In the genomic region with DNA sequence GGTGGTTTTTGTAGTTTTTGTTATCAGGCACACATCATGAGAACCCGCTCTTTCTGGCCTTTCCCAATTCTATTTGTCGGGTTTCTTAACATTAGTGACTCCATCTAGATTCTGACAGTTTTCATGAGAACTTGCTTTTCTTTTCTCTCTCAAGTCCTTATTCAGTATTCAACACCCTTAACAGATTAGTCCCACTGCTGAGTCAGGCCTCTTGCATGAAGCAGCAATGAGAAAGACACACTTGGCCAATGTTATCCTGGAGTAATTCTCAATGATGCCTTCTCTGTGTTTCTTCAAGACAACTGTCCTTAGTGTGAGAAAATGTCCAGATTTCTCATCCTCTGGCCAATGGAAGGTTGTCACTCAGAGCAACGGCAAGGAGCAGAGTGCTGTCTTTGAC, we compare ENCODE assay signal across 34 cellular contexts. TPM values are rescaled to one million over a fixed set of nuclear protein-coding genes. Genes with fewer than 3 reads are reported as not detected.
"Had no signal": no experiment of that assay in that cellular context is flagged by ENCODE, and none has a peak within 500 bp of the region (broad histone marks: within the 10 kb centered on the region; RNA-seq: fewer than 3 reads in every experiment).

No MANE protein-coding gene starts in this region.

- ATAC-seq: foreskin keratinocyte; gastroesophageal sphincter; heart left ventricle; lower lobe of right lung; naive thymus-derived CD8-positive, alpha-beta T cell; stimulated activated memory B cell treated with anti-CD40 and anti-IgM and Interleukin-4, amounts not matched to agents 10 μg/mL and 1 μg/mL and 100 μg/mL, for 72 hours; stimulated activated naive CD8-positive, alpha-beta T cell treated with anti-CD3 and anti-CD28 coated beads, Interleukin-15, Interleukin-2, amounts not matched to agents 100 U/mL and 50 U/mL, for 24 hours; upper lobe of right lung had no signal

- H3K4me1 ChIP-seq: foreskin keratinocyte, sigmoid colon, spleen, upper lobe of right lung, uterus had no signal

- H3K36me3 ChIP-seq: ovary, sigmoid colon, spleen, tibial nerve, uterus had no signal

- DNase-seq: dermis blood vessel endothelial cell; effector memory CD4-positive, alpha-beta T cell; erythroblast; esophagus squamous epithelium; foreskin keratinocyte; heart left ventricle; hippocampal formation; immature natural killer cell; islet precursor cell; kidney glomerular epithelial cell; left colon; left ventricle myocardium inferior; lower lobe of right lung; naive thymus-derived CD8-positive, alpha-beta T cell; occipital lobe; ovary; posterior cingulate gyrus; retina; sigmoid colon; spleen; stimulated activated CD4-positive, alpha-beta T cell treated with anti-CD3 and anti-CD28 coated beads, Interleukin-4, amount 100 ng/mL, for 4 hours; stimulated activated naive CD8-positive, alpha-beta T cell treated with anti-CD3 and anti-CD28 coated beads, Interleukin-15, Interleukin-2, amounts not matched to agents 100 U/mL and 50 U/mL, for 24 hours; upper lobe of right lung; uterus had no signal

- H3K9me3 ChIP-seq: esophagus squamous epithelium, gastroesophageal sphincter, heart left ventricle, left ventricle myocardium inferior, lower lobe of right lung, ovary, sigmoid colon, spleen, thoracic aorta, tibial nerve, upper lobe of right lung, uterus had no signal

- H3K27ac ChIP-seq: esophagus squamous epithelium, foreskin keratinocyte, gastroesophageal sphincter, heart left ventricle, left ventricle myocardium inferior, ovary, sigmoid colon, skin epidermis, spleen, thoracic aorta, tibial nerve, upper lobe of right lung, uterus had no signal

- H3K27me3 ChIP-seq: esophagus squamous epithelium, foreskin keratinocyte, gastroesophageal sphincter, heart left ventricle, ovary, sigmoid colon, spleen, tibial nerve, upper lobe of right lung, uterus had no signal

- H3K4me3 ChIP-seq: coronary artery, esophagus squamous epithelium, gastroesophageal sphincter, heart left ventricle, left ventricle myocardium inferior, lower lobe of right lung, ovary, sigmoid colon, skin epidermis, spleen, thoracic aorta, tibial nerve, upper lobe of right lung, uterus had no signal

RNA-seq across cellular contexts. Expression of a gene that starts 11.3 kb away (rescaled TPM):
- total RNA-seq: dermis blood vessel endothelial cell; endothelial cell of umbilical vein; foreskin keratinocyte; myocyte; naive thymus-derived CD8-positive, alpha-beta T cell had no signal
- polyA plus RNA-seq: endothelial cell of umbilical vein; foreskin keratinocyte; immature natural killer cell; naive thymus-derived CD8-positive, alpha-beta T cell; neural cell had no signal

RNA-seq across cellular contexts. Expression of a gene that starts 51.9 kb away (rescaled TPM):
- total RNA-seq: dermis blood vessel endothelial cell; endothelial cell of umbilical vein; foreskin keratinocyte; naive thymus-derived CD8-positive, alpha-beta T cell; pulmonary artery endothelial cell; spleen; thoracic aorta had no signal
- polyA plus RNA-seq: endothelial cell of umbilical vein; foreskin keratinocyte; immature natural killer cell; naive thymus-derived CD8-positive, alpha-beta T cell; neural cell had no signal
